ENCODE assay signal across 9 cellular contexts in genomic region chr1:229272164-229273158, GRCh38. TPM values are rescaled to one million over a fixed set of nuclear protein-coding genes. Genes with fewer than 3 reads are reported as not detected.
DNase-seq lines count a peak whose midpoint lies in the region; ATAC-seq and TF ChIP-seq lines count a peak whose summit lies in the region.
"Had no signal": no experiment of that assay in that cellular context is flagged by ENCODE, and none has a peak within 500 bp of the region (broad histone marks: within the 10 kb centered on the region; RNA-seq: fewer than 3 reads in every experiment).

No MANE protein-coding gene starts in this region.

- no peaks in the 10 kb centered on the region for H3K9me3 Mint-ChIP-seq in activated naive CD4-positive, alpha-beta T cell treated with anti-CD3 and anti-CD28 coated beads, Interleukin-2, amount 50 U/mL, for 24 hours
- no peaks in the 10 kb centered on the region for H3K9me3 Mint-ChIP-seq in WTC11

- no peak overlapping the region for H3K9ac ChIP-seq in iPS-15b (ENCODE audit: low read depth, low read length)

- peaks cover 40% of the 10 kb centered on the region for H3K4me1 Mint-ChIP-seq in activated naive CD4-positive, alpha-beta T cell treated with anti-CD3 and anti-CD28 coated beads, Interleukin-2, amount 50 U/mL, for 24 hours
- H3K4me1 Mint-ChIP-seq in WTC11: peaks cover 35% of the 10 kb centered on the region

- H3K36me3 ChIP-seq in iPS-15b (ENCODE audit: control insufficient read depth, insufficient read depth, low read length): no peaks in the 10 kb centered on the region

- peaks cover 9% of the 10 kb centered on the region for H3K4me1 ChIP-seq in iPS-15b (ENCODE audit: control insufficient read depth, insufficient read depth, low read length)

- H3K27ac Mint-ChIP-seq in activated naive CD4-positive, alpha-beta T cell treated with anti-CD3 and anti-CD28 coated beads, Interleukin-2, amount 50 U/mL, for 24 hours: peak overlapping the region; percentile 91
- peak overlapping the region; percentile 16; the same call in 1 of the 2 replicates for H3K27ac Mint-ChIP-seq in WTC11

- peak overlapping the region; percentile 92 for H3K4me3 Mint-ChIP-seq in activated naive CD4-positive, alpha-beta T cell treated with anti-CD3 and anti-CD28 coated beads, Interleukin-2, amount 50 U/mL, for 24 hours
- peak overlapping the region; percentile 97 for H3K4me3 Mint-ChIP-seq in WTC11

- H3K4me3 ChIP-seq in iPS-15b (ENCODE audit: low read depth, low read length): peak overlapping the region; percentile 60

- H3K27ac ChIP-seq in substantia nigra (ENCODE audit: low read depth, low read length, poor library complexity, severe bottlenecking): peak overlapping the region; percentile 87

- no peaks in the 10 kb centered on the region for H3K27me3 Mint-ChIP-seq in activated naive CD4-positive, alpha-beta T cell treated with anti-CD3 and anti-CD28 coated beads, Interleukin-2, amount 50 U/mL, for 24 hours
- H3K27me3 Mint-ChIP-seq in WTC11 (ENCODE audit: low read depth): peaks cover 14% of the 10 kb centered on the region

- ATAC-seq in WTC11 (no peak), GM19397 (IDR thresholded peaks at IDR 0.05; ENCODE audit: unreplicated experiment) (no peak), HG02870 (IDR thresholded peaks at IDR 0.05; ENCODE audit: unreplicated experiment) (no peak)

- DNase-seq in activated naive CD4-positive, alpha-beta T cell (lab: John Stamatoyannopoulos, UW): no peak
- DNase-seq in WTC11 (ENCODE audit: low spot score) (no peak), substantia nigra (lab: John Stamatoyannopoulos, UW) (peak in 1 of 49 donors; percentile 28), glomerular visceral epithelial cell (ENCODE audit: extremely low spot score) (no peak)

- H3K36me3 Mint-ChIP-seq in activated naive CD4-positive, alpha-beta T cell treated with anti-CD3 and anti-CD28 coated beads, Interleukin-2, amount 50 U/mL, for 24 hours: peaks cover 1% of the 10 kb centered on the region
- 0 out of 2 replicates have a peak, but pooled peaks cover 3% of the 10 kb centered on the region for H3K36me3 Mint-ChIP-seq in WTC11

- POLR2A ChIA-PET in WTC11 (lab: Charles Lee): no interaction called here

- CTCF ChIA-PET in WTC11 (lab: Charles Lee): interaction anchor here (1.1 to 1.7 kb wide), 2 partner anchors 14 to 286 kb away, joined by 3 to 5 read pairs; partner anchors contain the start of gene ABCB10

- no peak for TF ChIP-seq CTCF in WTC11 (IDR thresholded peaks at IDR 0.05)

- no peaks in the 10 kb centered on the region for H3K27me3 ChIP-seq in iPS-15b (ENCODE audit: control insufficient read depth, insufficient read depth, low read length)
- H3K27me3 ChIP-seq: foreskin keratinocyte had no signal

- H3K9me3 ChIP-seq in iPS-15b (ENCODE audit: control insufficient read depth, insufficient read depth, low read length): no peaks in the 10 kb centered on the region

TF ChIP-seq in WTC11, 78 proteins besides CTCF, POLR2A, EP300 and RAD21:
- TF ChIP-seq ZBTB21 (CRISPR knock-in tag; IDR thresholded peaks at IDR 0.05; ENCODE audit: borderline replicate concordance): no peak
- no peak for TF ChIP-seq EMX1 (CRISPR knock-in tag; IDR thresholded peaks at IDR 0.05)
- TF ChIP-seq PRRX2 (CRISPR knock-in tag; IDR thresholded peaks at IDR 0.05): no peak
- TF ChIP-seq, protein P1, sequence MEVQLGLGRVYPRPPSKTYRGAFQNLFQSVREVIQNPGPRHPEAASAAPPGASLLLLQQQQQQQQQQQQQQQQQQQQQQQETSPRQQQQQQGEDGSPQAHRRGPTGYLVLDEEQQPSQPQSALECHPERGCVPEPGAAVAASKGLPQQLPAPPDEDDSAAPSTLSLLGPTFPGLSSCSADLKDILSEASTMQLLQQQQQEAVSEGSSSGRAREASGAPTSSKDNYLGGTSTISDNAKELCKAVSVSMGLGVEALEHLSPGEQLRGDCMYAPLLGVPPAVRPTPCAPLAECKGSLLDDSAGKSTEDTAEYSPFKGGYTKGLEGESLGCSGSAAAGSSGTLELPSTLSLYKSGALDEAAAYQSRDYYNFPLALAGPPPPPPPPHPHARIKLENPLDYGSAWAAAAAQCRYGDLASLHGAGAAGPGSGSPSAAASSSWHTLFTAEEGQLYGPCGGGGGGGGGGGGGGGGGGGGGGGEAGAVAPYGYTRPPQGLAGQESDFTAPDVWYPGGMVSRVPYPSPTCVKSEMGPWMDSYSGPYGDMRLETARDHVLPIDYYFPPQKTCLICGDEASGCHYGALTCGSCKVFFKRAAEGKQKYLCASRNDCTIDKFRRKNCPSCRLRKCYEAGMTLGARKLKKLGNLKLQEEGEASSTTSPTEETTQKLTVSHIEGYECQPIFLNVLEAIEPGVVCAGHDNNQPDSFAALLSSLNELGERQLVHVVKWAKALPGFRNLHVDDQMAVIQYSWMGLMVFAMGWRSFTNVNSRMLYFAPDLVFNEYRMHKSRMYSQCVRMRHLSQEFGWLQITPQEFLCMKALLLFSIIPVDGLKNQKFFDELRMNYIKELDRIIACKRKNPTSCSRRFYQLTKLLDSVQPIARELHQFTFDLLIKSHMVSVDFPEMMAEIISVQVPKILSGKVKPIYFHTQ (CRISPR knock-in tag; IDR thresholded peaks at IDR 0.05): no peak

RNA-seq across cellular contexts. Expression of gene RAB4A, which starts 1.6 kb away (rescaled TPM):
- 67.9 to 80.0 TPM (median 79.2 TPM) in 3 replicates for total RNA-seq in WTC11 (2021)
